ENCODE assay signal across 7 cellular contexts in the genomic region with DNA sequence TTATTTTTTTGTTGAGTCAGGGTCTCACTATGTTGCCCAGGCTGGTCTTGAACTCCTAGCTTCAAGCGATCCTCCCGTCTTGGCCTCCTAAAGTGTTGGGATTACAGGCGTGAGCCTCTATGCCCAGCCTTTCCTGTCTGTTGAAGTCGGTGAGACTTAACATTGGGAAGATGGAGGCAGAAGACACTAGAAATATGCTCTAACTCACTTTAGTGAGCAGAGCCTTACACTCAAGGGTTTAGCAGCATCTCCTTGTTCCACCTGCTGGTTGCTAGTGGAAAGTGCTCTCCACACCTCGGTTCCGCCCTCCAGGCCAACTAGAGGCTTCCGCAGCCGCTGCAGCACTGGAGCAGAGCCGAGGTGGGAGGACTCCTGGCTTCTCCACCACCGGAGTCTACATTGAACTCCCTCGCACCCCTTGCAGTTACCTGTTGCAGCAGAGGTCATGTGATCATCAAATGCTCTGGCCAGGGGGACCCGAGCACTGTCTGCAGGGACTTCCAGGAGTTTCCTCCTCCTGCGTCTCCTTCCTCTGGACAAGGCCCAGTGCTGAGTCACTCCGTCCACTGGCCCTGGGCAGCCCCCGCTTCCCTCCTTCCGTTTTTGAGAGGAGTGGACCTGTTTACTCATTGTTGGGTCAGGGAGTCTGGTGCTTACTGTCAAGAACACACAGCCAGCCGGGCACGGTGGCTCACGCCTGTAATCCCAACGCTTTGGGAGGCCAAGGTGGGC. TPM values are rescaled to one million over a fixed set of nuclear protein-coding genes. Genes with fewer than 3 reads are reported as not detected.
DNase-seq lines count a peak whose midpoint lies in the region; ATAC-seq, FAIRE-seq and TF ChIP-seq lines count a peak whose summit lies in the region.

No MANE protein-coding gene starts in this region.

- ATAC-seq in HG02759 (IDR thresholded peaks at IDR 0.05; ENCODE audit: unreplicated experiment) (peak; percentile 91), left lobe of liver (peak; percentile 97)

- peak; percentile 61 for DNase-seq in GM12891 (ENCODE audit: insufficient read length, low spot score)
- peak; percentile 51 to 62 for DNase-seq in NCI-H1930 (lab: John Stamatoyannopoulos, UW)
- peak; percentile 19 to 58 (median 46) for DNase-seq in activated CD4-positive, CD25-positive, alpha-beta regulatory T cell (lab: John Stamatoyannopoulos, UW)
- peak in 50 of 61 donors; percentile 9 to 87 (median 52) for DNase-seq in caudate nucleus (lab: John Stamatoyannopoulos, UW)
- peak; percentile 80 for DNase-seq in left lobe of liver (ENCODE audit: low spot score)
- DNase-seq in stimulated activated CD4-positive, alpha-beta T cell treated with anti-CD3 and anti-CD28 coated beads, Interleukin-2, amount 100 ng/mL, for 48 hours, result peak; percentile 64 to 67

- FAIRE-seq in GM12891 (lab: Jason Lieb, UNC), result peak; percentile 99

- no peak overlapping the region for H3K27ac ChIP-seq in caudate nucleus (ENCODE audit: low read depth, low read length)

- TF ChIP-seq POLR2A in GM12891 (IDR thresholded peaks at IDR 0.05; ENCODE audit: low read depth, low read length), result no peak

TF ChIP-seq in GM12891, 5 proteins besides CTCF, POLR2A, EP300 and RAD21:
- TF ChIP-seq SPI1 (IDR thresholded peaks at IDR 0.05; ENCODE audit: low read depth, low read length) (peak; percentile 35; the same call in 1 of the 2 replicates), PAX5 (IDR thresholded peaks at IDR 0.05; ENCODE audit: insufficient read depth, low read length, severe bottlenecking) (no peak), TAF1 (IDR thresholded peaks at IDR 0.05; ENCODE audit: low read depth, low read length) (no peak)

RNA-seq across cellular contexts. Expression of gene HVCN1, which starts 9.4 kb away (rescaled TPM):
- 83.4 TPM for polyA plus RNA-seq in GM12891 (2012; ENCODE audit: low read depth, missing spikeins)
- 1.5 TPM for total RNA-seq in left lobe of liver

RNA-seq across cellular contexts. Expression of gene PPP1CC, which starts 44.4 kb away (rescaled TPM):
- 134 TPM for polyA plus RNA-seq in GM12891 (2012; ENCODE audit: low read depth, missing spikeins)
- 42.8 TPM for total RNA-seq in left lobe of liver
